ENCODE assay signal across 2 cellular contexts in genomic region chr16:88896238-88897065, GRCh38.
A peak's percentile ranks its signal among the peaks of the same experiment; 100 is the strongest.
TF ChIP-seq lines count a peak whose summit lies in the region.

No MANE protein-coding gene starts in this region.

TF ChIP-seq in K562, 482 proteins besides CTCF, POLR2A, EP300 and RAD21:
- peak; percentile 41 for TF ChIP-seq POLR2G (IDR thresholded peaks at IDR 0.05; ENCODE audit: low read depth, low read length)
- TF ChIP-seq SAFB2 (IDR thresholded peaks at IDR 0.05; ENCODE audit: borderline replicate concordance, low read depth, low read length, severe bottlenecking) = no peak
- TF ChIP-seq RBM22 (IDR thresholded peaks at IDR 0.05; ENCODE audit: low read depth, low read length, poor library complexity, severe bottlenecking) = peak; percentile 71

TF ChIP-seq in GM23338, 12 proteins besides CTCF, POLR2A, EP300 and RAD21:
- TF ChIP-seq JUNB (IDR thresholded peaks at IDR 0.05; ENCODE audit: unreplicated experiment) (no peak), ZNF114 (CRISPR knock-in tag; IDR thresholded peaks at IDR 0.05) (no peak), REST (IDR thresholded peaks at IDR 0.05; ENCODE audit: unreplicated experiment) (no peak), ETS1 (IDR thresholded peaks at IDR 0.05) (no peak), STAT1 (IDR thresholded peaks at IDR 0.05; ENCODE audit: unreplicated experiment) (no peak), ZNF462 (CRISPR knock-in tag; IDR thresholded peaks at IDR 0.05) (no peak), NANOG (IDR thresholded peaks at IDR 0.05; ENCODE audit: borderline replicate concordance) (no peak), ZNF331 (CRISPR knock-in tag; IDR thresholded peaks at IDR 0.05; ENCODE audit: low read depth) (no peak), EZH2 (IDR thresholded peaks at IDR 0.05; ENCODE audit: low read depth, unreplicated experiment) (no peak), POLR2AphosphoS5 (IDR thresholded peaks at IDR 0.05; ENCODE audit: low read depth) (no peak), EZH2phosphoT487 (IDR thresholded peaks at IDR 0.05; ENCODE audit: unreplicated experiment) (no peak)
